ENCODE assay signal across 23 cellular contexts in genomic region chr5:73666891-73667290, GRCh38. TPM values are rescaled to one million over a fixed set of nuclear protein-coding genes. Genes with fewer than 3 reads are reported as not detected.
"Had no signal": no experiment of that assay in that cellular context is flagged by ENCODE, and none has a peak within 500 bp of the region (broad histone marks: within the 10 kb centered on the region; RNA-seq: fewer than 3 reads in every experiment).

No MANE protein-coding gene starts in this region.

- H3K27ac Mint-ChIP-seq: activated CD8-positive, alpha-beta T cell treated with anti-CD3 and anti-CD28 coated beads, Interleukin-2, amount 10 ng/mL, durations not matched to agents 7 days and 5 days; activated naive CD8-positive, alpha-beta T cell treated with anti-CD3 and anti-CD28 coated beads, Interleukin-2, amount 10 ng/mL, durations not matched to agents 7 days and 5 days; T-helper 17 cell; WTC11 had no signal

- H3K4me1 Mint-ChIP-seq: activated naive CD8-positive, alpha-beta T cell treated with anti-CD3 and anti-CD28 coated beads, Interleukin-2, amount 10 ng/mL, durations not matched to agents 7 days and 5 days; T-helper 17 cell had no signal

- ATAC-seq: activated CD8-positive, alpha-beta T cell treated with anti-CD3 and anti-CD28 coated beads, Interleukin-2, amount 10 ng/mL, durations not matched to agents 7 days and 5 days; K562; PC-3; T-helper 17 cell; WTC11 had no signal

- DNase-seq: activated CD4-positive, alpha-beta T cell treated with anti-CD3 and anti-CD28 coated beads for 48 hours; activated CD4-positive, alpha-beta T cell treated with anti-CD3 and anti-CD28 coated beads, Interleukin-2, amount 50 U/mL, for 4 hours; activated CD4-positive, CD25-positive, alpha-beta regulatory T cell treated with anti-CD3 and anti-CD28 coated beads, Interleukin-2, amount 50 U/mL, for 72 hours; activated CD8-positive, alpha-beta memory T cell treated with anti-CD3 and anti-CD28 coated beads, Interleukin-2, amount 50 U/mL, for 48 hours; activated CD8-positive, alpha-beta T cell treated with anti-CD3 and anti-CD28 coated beads, Interleukin-2, amount 10 ng/mL, durations not matched to agents 7 days and 5 days; activated naive CD4-positive, alpha-beta T cell treated with anti-CD3 and anti-CD28 coated beads, Interleukin-2, amount 50 U/mL, for 16 hours; activated naive CD8-positive, alpha-beta T cell treated with anti-CD3 and anti-CD28 coated beads, Interleukin-2, amount 10 ng/mL, durations not matched to agents 7 days and 5 days; activated T-cell treated with anti-CD3 and anti-CD28 coated beads, Interleukin-2, amount 50 U/mL, for 1 hour; adrenal gland; anterior cingulate cortex; Kasumi-1; NCI-H1092; NCI-H1417; NCI-H1930; NCI-H2171 treated with DMSO at 0.1 percent for 48 hours; NCI-H226; NCI-H526; PC-3; SHP77 treated with DMSO at 0.1 percent for 48 hours; T-helper 17 cell; T-helper 9 cell had no signal

- H3K9me3 Mint-ChIP-seq: activated naive CD8-positive, alpha-beta T cell treated with anti-CD3 and anti-CD28 coated beads, Interleukin-2, amount 10 ng/mL, durations not matched to agents 7 days and 5 days; WTC11 had no signal

- H3K36me3 Mint-ChIP-seq: activated naive CD8-positive, alpha-beta T cell treated with anti-CD3 and anti-CD28 coated beads, Interleukin-2, amount 10 ng/mL, durations not matched to agents 7 days and 5 days; WTC11 had no signal

- H3K4me3 Mint-ChIP-seq: activated CD8-positive, alpha-beta T cell treated with anti-CD3 and anti-CD28 coated beads, Interleukin-2, amount 10 ng/mL, durations not matched to agents 7 days and 5 days; activated naive CD8-positive, alpha-beta T cell treated with anti-CD3 and anti-CD28 coated beads, Interleukin-2, amount 10 ng/mL, durations not matched to agents 7 days and 5 days; T-helper 17 cell; WTC11 had no signal

RNA-seq across cellular contexts. Expression of gene ARHGEF28, which starts 40.9 kb away (rescaled TPM):
- polyA plus RNA-seq: K562 had no signal
